20 cellular contexts compared by ENCODE assay signal in the genomic region with DNA sequence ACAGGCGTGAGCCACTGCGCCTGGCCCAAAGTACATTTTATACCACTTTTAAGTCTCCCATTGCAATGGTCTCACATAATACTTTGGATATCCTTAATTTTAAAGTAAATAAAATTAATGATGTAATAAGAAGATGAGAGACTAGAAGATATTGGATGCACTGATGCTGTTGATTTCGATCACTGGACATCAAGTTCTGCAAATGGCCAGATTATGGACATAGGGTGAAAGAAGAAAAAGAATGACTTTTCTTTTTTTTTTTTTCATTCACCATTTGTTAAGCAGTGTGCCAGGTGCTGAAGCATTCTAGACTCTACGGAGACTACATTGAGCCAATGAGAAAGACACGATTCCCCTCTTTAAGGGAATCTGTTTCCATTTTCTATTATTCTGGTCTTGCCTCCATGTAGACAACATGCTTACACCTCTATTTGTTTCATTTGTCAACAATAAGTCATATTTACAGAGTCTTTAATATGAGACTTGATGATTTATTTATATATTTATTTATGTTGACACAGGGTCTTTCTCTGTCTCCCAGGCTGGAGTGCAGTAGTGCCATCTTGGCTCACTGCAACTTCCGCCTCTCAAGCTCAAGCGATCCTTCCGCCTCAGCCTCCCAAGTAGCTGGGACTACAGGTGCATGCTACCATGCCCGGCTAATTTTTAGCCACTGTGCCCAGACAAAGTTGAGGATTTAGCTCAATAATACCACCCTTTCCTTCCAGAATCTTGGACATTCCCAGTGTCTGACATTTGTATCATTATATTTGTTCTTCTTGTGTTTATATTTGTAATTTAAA. TPM values are rescaled to one million over a fixed set of nuclear protein-coding genes. Genes with fewer than 3 reads are reported as not detected.
DNase-seq lines count a peak whose midpoint lies in the region; ATAC-seq, FAIRE-seq and TF ChIP-seq lines count a peak whose summit lies in the region.
"Had no signal": no experiment of that assay in that cellular context is flagged by ENCODE, and none has a peak within 500 bp of the region (broad histone marks: within the 10 kb centered on the region; RNA-seq: fewer than 3 reads in every experiment).

No MANE protein-coding gene starts in this region.

- peaks cover 51% of the 10 kb centered on the region for H3K79me2 ChIP-seq in astrocyte (ENCODE audit: insufficient read depth, low read length)

- H3K4me1 Mint-ChIP-seq in HFFc6 (ENCODE audit: low read depth) (peaks cover 88% of the 10 kb centered on the region), astrocyte (ENCODE audit: low read depth, unreplicated experiment) (peaks cover 44% of the 10 kb centered on the region)
- H3K4me1 Mint-ChIP-seq: IgD-negative memory B cell had no signal

- POLR2A ChIA-PET in A549 (lab: Yijun Ruan, JAX), result no interaction called here

- 95% methylated on average over 9 of the region's 9 CpGs for WGBS in A549 (ENCODE audit: missing lambda C conversion rate)
- WGBS in gastroesophageal sphincter (ENCODE audit: low coverage in 1 of 2), 2 donors, result 78 to 92% methylated on average over 3 to 9 of the region's 9 CpGs

- H3K27me3 Mint-ChIP-seq in HFFc6 (ENCODE audit: insufficient read depth) (peaks cover 12% of the 10 kb centered on the region), astrocyte (ENCODE audit: low read depth, unreplicated experiment) (no peaks in the 10 kb centered on the region)

- H3K4me3 ChIP-seq in A549 (no peak overlapping the region), astrocyte (ENCODE audit: insufficient read depth, low read depth, low read length) (no peak overlapping the region), gastroesophageal sphincter (no peak overlapping the region), dorsolateral prefrontal cortex (no peak overlapping the region)
- H3K4me3 ChIP-seq: BLaER1, SJCRH30 had no signal

- H3K9me3 Mint-ChIP-seq in HFFc6 (peaks cover 4% of the 10 kb centered on the region; the same call in 1 of the 2 replicates), astrocyte (ENCODE audit: unreplicated experiment) (no peaks in the 10 kb centered on the region)
- H3K9me3 Mint-ChIP-seq: CD8-positive, alpha-beta T cell had no signal

- intact Hi-C loops in dorsolateral prefrontal cortex (cut with DNase I), result no loop called here

- CTCF ChIA-PET in A549 (lab: Yijun Ruan, JAX), result interaction anchor here (0.9 kb wide), 1 partner anchor 382 kb away, joined by 3 read pairs; no protein-coding TSS in a partner anchor

- peaks cover 84% of the 10 kb centered on the region for H3K36me3 ChIP-seq in astrocyte (ENCODE audit: insufficient read depth, low read length)
- H3K36me3 ChIP-seq in gastroesophageal sphincter, result peaks cover under 1 to 80% of the 10 kb centered on the region in 2 donors
- H3K36me3 ChIP-seq: BLaER1 had no signal

- H3K27ac ChIP-seq in A549 (peak overlapping the region; percentile 78 to 79), astrocyte (ENCODE audit: low read depth, low read length) (peak overlapping the region; percentile 43), gastroesophageal sphincter (peak overlapping the region; percentile 67 to 80 (median 72)), dorsolateral prefrontal cortex (no peak overlapping the region)
- H3K27ac ChIP-seq: BLaER1, SJCRH30 had no signal

- H3K4me1 ChIP-seq in A549, result peaks cover 74% of the 10 kb centered on the region
- peaks cover 63% of the 10 kb centered on the region for H3K4me1 ChIP-seq in astrocyte (ENCODE audit: insufficient read depth, low read length)
- peaks cover 0 to 47% (median 13%) of the 10 kb centered on the region in 3 donors for H3K4me1 ChIP-seq in gastroesophageal sphincter
- H3K4me1 ChIP-seq: BLaER1 had no signal

- peaks cover 73% of the 10 kb centered on the region for H3K36me3 Mint-ChIP-seq in HFFc6 (ENCODE audit: low read depth)
- peaks cover 25% of the 10 kb centered on the region for H3K36me3 Mint-ChIP-seq in astrocyte (ENCODE audit: low read depth, unreplicated experiment)
- H3K36me3 Mint-ChIP-seq: CD8-positive, alpha-beta T cell; IgD-negative memory B cell had no signal

- no peak for TF ChIP-seq RAD21 in A549 (conservative IDR thresholded peaks at IDR 0.05 in 1 of 2, IDR thresholded peaks at IDR 0.05 in 1 of 2)

- peaks cover 93% of the 10 kb centered on the region for H4K20me1 ChIP-seq in astrocyte (ENCODE audit: insufficient read depth, low read length)
- H4K20me1 ChIP-seq: BLaER1 had no signal

- peak overlapping the region; percentile 59; the same call in 1 of the 2 replicates for H3K27ac Mint-ChIP-seq in HFFc6
- peak overlapping the region; percentile 76 for H3K27ac Mint-ChIP-seq in astrocyte (ENCODE audit: unreplicated experiment)
- H3K27ac Mint-ChIP-seq: CD8-positive, alpha-beta T cell had no signal

- DNase-seq in A549 (ENCODE audit: low read depth in 1 of 2, low spot score in 1 of 2) (no peak), HFFc6 (no peak), astrocyte (ENCODE audit: low read depth) (no peak), dorsolateral prefrontal cortex (no peak), foreskin melanocyte (no peak), HuH-7 (ENCODE audit: low spot score) (no peak)
- DNase-seq: CD8-positive, alpha-beta T cell; DMS79; Karpas-422; NCI-H1417 treated with DMSO at 0.1 percent for 48 hours; NCI-H187 treated with DMSO at 0.1 percent for 48 hours; NCI-H226; NCI-H524; SJCRH30 had no signal

- H3K4me3 Mint-ChIP-seq in HFFc6, result peak overlapping the region; percentile 77
- peak overlapping the region; percentile 70 for H3K4me3 Mint-ChIP-seq in astrocyte (ENCODE audit: unreplicated experiment)
- H3K4me3 Mint-ChIP-seq: CD8-positive, alpha-beta T cell; IgD-negative memory B cell had no signal

- FAIRE-seq in A549 (lab: Jason Lieb, UNC) (no peak), astrocyte (lab: Jason Lieb, UNC) (no peak)
- FAIRE-seq: D721Med, H1 had no signal

- TF ChIP-seq POLR2A in A549 (IDR thresholded peaks at IDR 0.05; ENCODE audit: low read length) (no peak), gastroesophageal sphincter (IDR thresholded peaks at IDR 0.05) (no peak)

- TF ChIP-seq CTCF in A549 (IDR thresholded peaks at IDR 0.05) (no peak), HFFc6 (IDR thresholded peaks at IDR 0.05) (no peak), astrocyte (IDR thresholded peaks at IDR 0.05; ENCODE audit: insufficient read depth, low read depth, low read length) (no peak), gastroesophageal sphincter (IDR thresholded peaks at IDR 0.05) (no peak), dorsolateral prefrontal cortex (IDR thresholded peaks at IDR 0.05 in 54 of 56, conservative IDR thresholded peaks at IDR 0.05 in 2 of 56; ENCODE audit: low read depth in 1 of 56, partially characterized antibody in 56 of 56) (no peak)

- no peak for ATAC-seq in A549
- no peak for ATAC-seq in gastroesophageal sphincter
- ATAC-seq in HG03280 (IDR thresholded peaks at IDR 0.05; ENCODE audit: unreplicated experiment), result no peak
- ATAC-seq: CD8-positive, alpha-beta T cell had no signal

- TF ChIP-seq EP300 in A549 (IDR thresholded peaks at IDR 0.05) (no peak), gastroesophageal sphincter (IDR thresholded peaks at IDR 0.05) (no peak)

- H3K9ac ChIP-seq in astrocyte (ENCODE audit: low read length), result no peak overlapping the region
- H3K9ac ChIP-seq: BLaER1 had no signal

- H3K9me3 ChIP-seq in A549 (no peaks in the 10 kb centered on the region), astrocyte (ENCODE audit: insufficient read depth, low read depth, low read length) (no peaks in the 10 kb centered on the region), gastroesophageal sphincter (no peaks in the 10 kb centered on the region)
- H3K9me3 ChIP-seq: BLaER1, SJCRH30 had no signal

- H3K27me3 ChIP-seq in astrocyte (ENCODE audit: insufficient read depth, low read length) (no peaks in the 10 kb centered on the region), gastroesophageal sphincter (no peaks in the 10 kb centered on the region), dorsolateral prefrontal cortex (no peaks in the 10 kb centered on the region)
- H3K27me3 ChIP-seq: BLaER1, SJCRH30 had no signal

- H3K4me2 ChIP-seq in A549 (no peak overlapping the region; the same call in 2 of the 3 replicates), astrocyte (ENCODE audit: low read length) (no peak overlapping the region)
- H3K4me2 ChIP-seq: BLaER1 had no signal

- no peak overlapping the region for H2AFZ ChIP-seq in astrocyte (ENCODE audit: low read depth, low read length)

TF ChIP-seq in A549, 52 proteins besides CTCF, POLR2A, EP300 and RAD21 (continues in another document):
- TF ChIP-seq NPAS2 (CRISPR knock-in tag; IDR thresholded peaks at IDR 0.05; ENCODE audit: borderline replicate concordance) (no peak), CBX8 (IDR thresholded peaks at IDR 0.05) (no peak), PHF8 (IDR thresholded peaks at IDR 0.05; ENCODE audit: borderline replicate concordance, low read depth) (no peak), KDM5A (IDR thresholded peaks at IDR 0.05) (no peak), EHMT2 (IDR thresholded peaks at IDR 0.05; ENCODE audit: low read depth) (no peak), FOSB (CRISPR knock-in tag; IDR thresholded peaks at IDR 0.05) (no peak), FOXS1 (CRISPR knock-in tag; IDR thresholded peaks at IDR 0.05) (no peak)
- TF ChIP-seq, protein P1, sequence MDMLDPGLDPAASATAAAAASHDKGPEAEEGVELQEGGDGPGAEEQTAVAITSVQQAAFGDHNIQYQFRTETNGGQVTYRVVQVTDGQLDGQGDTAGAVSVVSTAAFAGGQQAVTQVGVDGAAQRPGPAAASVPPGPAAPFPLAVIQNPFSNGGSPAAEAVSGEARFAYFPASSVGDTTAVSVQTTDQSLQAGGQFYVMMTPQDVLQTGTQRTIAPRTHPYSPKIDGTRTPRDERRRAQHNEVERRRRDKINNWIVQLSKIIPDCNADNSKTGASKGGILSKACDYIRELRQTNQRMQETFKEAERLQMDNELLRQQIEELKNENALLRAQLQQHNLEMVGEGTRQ (IDR thresholded peaks at IDR 0.05), result no peak
- TF ChIP-seq, protein P2, sequence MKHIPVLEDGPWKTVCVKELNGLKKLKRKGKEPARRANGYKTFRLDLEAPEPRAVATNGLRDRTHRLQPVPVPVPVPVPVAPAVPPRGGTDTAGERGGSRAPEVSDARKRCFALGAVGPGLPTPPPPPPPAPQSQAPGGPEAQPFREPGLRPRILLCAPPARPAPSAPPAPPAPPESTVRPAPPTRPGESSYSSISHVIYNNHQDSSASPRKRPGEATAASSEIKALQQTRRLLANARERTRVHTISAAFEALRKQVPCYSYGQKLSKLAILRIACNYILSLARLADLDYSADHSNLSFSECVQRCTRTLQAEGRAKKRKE (CRISPR knock-in tag; IDR thresholded peaks at IDR 0.05; ENCODE audit: low read depth), result no peak

RNA-seq across cellular contexts. Expression of a gene that starts 23.7 kb away (rescaled TPM):
- polyA plus RNA-seq in A549 (2011; rRNA removed), result 500 and 982 TPM in 2 replicates
- 90.1 and 100 TPM in 2 replicates for polyA plus RNA-seq in A549 (2012; cell fraction: cytosol; rRNA removed)
- 388 and 415 TPM in 2 replicates for polyA plus RNA-seq in A549 (2012; cell fraction: nucleus; rRNA removed)
- polyA plus RNA-seq in A549 (2017; fragmentation: RNase III; extraction: RNeasy Plus Mini Kit Qiagen cat#74134 plus additional on column Dnase treatment), result 157 to 223 TPM (median 203 TPM) in 3 replicates
- 1,062 and 1,397 TPM in 2 replicates for polyA minus RNA-seq in A549 (2011; rRNA and poly(A)+ RNA removed)
- 1,000 to 10,000 TPM; 2,848 to 5,249 (median 2,869) TPM for total RNA-seq in HFFc6 (2021; fragmentation: NEBNext Ultra II Directional; extraction: Animal tissue kit (Norgen Biotek cat#: 25700))
- total RNA-seq in astrocyte, result 17,010 and 22,524 TPM in 2 replicates
- total RNA-seq in gastroesophageal sphincter, result 1,000 to 10,000 TPM; 1,699 to 4,986 (median 1,920) TPM
- total RNA-seq in dorsolateral prefrontal cortex, result 100 to 1,000 TPM in 27 of 120 experiments, 10 to 100 TPM in 93; 33.6 to 261 (median 71.4) TPM
- total RNA-seq: CD8-positive, alpha-beta T cell had no signal

Comparison
In these comparisons a context has a peak if more than half of its experiments do, and no peak if none do; other contexts are left out.
1. H3K27ac ChIP-seq: peak in A549 (2 of 2), astrocyte (single experiment) and gastroesophageal sphincter (4 of 4); none in dorsolateral prefrontal cortex (0 of 59).
2. RNA of a gene that starts 23.7 kb away (total RNA-seq): 17,010 to 22,524 TPM in astrocyte, 2,848 to 5,249 TPM in HFFc6 and 1,699 to 4,986 TPM in gastroesophageal sphincter; 33.6 to 261 TPM in dorsolateral prefrontal cortex; every median in the first group is over 4 times any median in the second.